Comparison of ENCODE assay signal across 8 cellular contexts in genomic region chr2:205683179-205683978, GRCh38. TPM values are rescaled to one million over a fixed set of nuclear protein-coding genes. Genes with fewer than 3 reads are reported as not detected.
DNase-seq lines count a peak whose midpoint lies in the region; ATAC-seq and TF ChIP-seq lines count a peak whose summit lies in the region.

No MANE protein-coding gene starts in this region.

- H3K27me3 Mint-ChIP-seq in activated T-cell treated with anti-CD3 and anti-CD28 coated beads, Interleukin-2, amount 50 U/mL, for 24 hours, result peaks cover 83% of the 10 kb centered on the region
- H3K27me3 Mint-ChIP-seq in activated naive CD8-positive, alpha-beta T cell treated with anti-CD3 and anti-CD28 coated beads, Interleukin-2, amount 10 ng/mL, durations not matched to agents 7 days and 5 days, result peaks cover 73% of the 10 kb centered on the region

- peak overlapping the region; percentile 68 to 80 (median 78) for H3K27ac ChIP-seq in thyroid gland

- H3K27ac Mint-ChIP-seq in activated T-cell treated with anti-CD3 and anti-CD28 coated beads, Interleukin-2, amount 50 U/mL, for 24 hours, result no peak overlapping the region
- H3K27ac Mint-ChIP-seq in activated naive CD8-positive, alpha-beta T cell treated with anti-CD3 and anti-CD28 coated beads, Interleukin-2, amount 10 ng/mL, durations not matched to agents 7 days and 5 days, result no peak overlapping the region

- H3K4me1 Mint-ChIP-seq in activated T-cell treated with anti-CD3 and anti-CD28 coated beads, Interleukin-2, amount 50 U/mL, for 24 hours (ENCODE audit: low read depth), result peaks cover 38% of the 10 kb centered on the region
- peaks cover 30% of the 10 kb centered on the region for H3K4me1 Mint-ChIP-seq in activated naive CD8-positive, alpha-beta T cell treated with anti-CD3 and anti-CD28 coated beads, Interleukin-2, amount 10 ng/mL, durations not matched to agents 7 days and 5 days

- no peaks in the 10 kb centered on the region for H3K9me3 ChIP-seq in thyroid gland

- no peak for TF ChIP-seq POLR2A in thyroid gland (IDR thresholded peaks at IDR 0.05)

- intact Hi-C loops in thyroid gland (cut with DNase I), result loop anchor here (5.0 to 10.0 kb wide), 2 partner anchors 991 to 1359 kb away; no protein-coding TSS in a partner anchor

- H3K36me3 ChIP-seq in thyroid gland, result no peaks in the 10 kb centered on the region

- peak overlapping the region in 2 of 3 donors; percentile 10 to 47 for H3K4me3 ChIP-seq in thyroid gland (replicated peaks in 1 of 3)

- DNase-seq in activated T-cell treated with anti-CD3 and anti-CD28 coated beads, Interleukin-2, amount 50 U/mL, for 24 hours, result no peak
- DNase-seq in activated T-cell treated with anti-CD3 and anti-CD28 coated beads, Interleukin-2, amount 50 U/mL, for 48 hours, result no peak
- no peak for DNase-seq in activated naive CD8-positive, alpha-beta T cell treated with anti-CD3 and anti-CD28 coated beads, Interleukin-2, amount 10 ng/mL, durations not matched to agents 7 days and 5 days
- DNase-seq in kidney tubule cell (ENCODE audit: low spot score), result peak; percentile 24
- no peak for DNase-seq in thyroid gland
- no peak for DNase-seq in cortex of kidney (lab: John Stamatoyannopoulos, UW)
- no peak for DNase-seq in occipital lobe (lab: John Stamatoyannopoulos, UW)
- DNase-seq in GDM1 (lab: John Stamatoyannopoulos, UW), result no peak

- no peaks in the 10 kb centered on the region for H3K27me3 ChIP-seq in thyroid gland

- TF ChIP-seq CTCF in thyroid gland (IDR thresholded peaks at IDR 0.05), result no peak

- POLR2A ChIA-PET in activated naive CD8-positive, alpha-beta T cell treated with anti-CD3 and anti-CD28 coated beads, Interleukin-2, amount 10 ng/mL, durations not matched to agents 7 days and 5 days (lab: Charles Lee), result interaction anchor here (0.6 kb wide), 1 partner anchor 1616 kb away, joined by 3 read pairs; no protein-coding TSS in a partner anchor

- 47 to 62% methylated on average over 9 of the region's 9 CpGs for WGBS in thyroid gland, 2 donors

- no peaks in the 10 kb centered on the region for H3K36me3 Mint-ChIP-seq in activated T-cell treated with anti-CD3 and anti-CD28 coated beads, Interleukin-2, amount 50 U/mL, for 24 hours (ENCODE audit: low read depth)
- H3K36me3 Mint-ChIP-seq in activated naive CD8-positive, alpha-beta T cell treated with anti-CD3 and anti-CD28 coated beads, Interleukin-2, amount 10 ng/mL, durations not matched to agents 7 days and 5 days, result no peaks in the 10 kb centered on the region

- ATAC-seq in activated naive CD8-positive, alpha-beta T cell treated with anti-CD3 and anti-CD28 coated beads, Interleukin-2, amount 10 ng/mL, durations not matched to agents 7 days and 5 days (ENCODE audit: low read depth), result no peak

- H3K4me3 Mint-ChIP-seq in activated T-cell treated with anti-CD3 and anti-CD28 coated beads, Interleukin-2, amount 50 U/mL, for 24 hours, result peak overlapping the region; percentile 75
- peak overlapping the region; percentile 88 for H3K4me3 Mint-ChIP-seq in activated naive CD8-positive, alpha-beta T cell treated with anti-CD3 and anti-CD28 coated beads, Interleukin-2, amount 10 ng/mL, durations not matched to agents 7 days and 5 days

- H3K9me3 Mint-ChIP-seq in activated T-cell treated with anti-CD3 and anti-CD28 coated beads, Interleukin-2, amount 50 U/mL, for 24 hours, result no peaks in the 10 kb centered on the region
- H3K9me3 Mint-ChIP-seq in activated naive CD8-positive, alpha-beta T cell treated with anti-CD3 and anti-CD28 coated beads, Interleukin-2, amount 10 ng/mL, durations not matched to agents 7 days and 5 days, result no peaks in the 10 kb centered on the region

- H3K4me1 ChIP-seq in thyroid gland, result peaks cover 36 to 40% of the 10 kb centered on the region in 2 donors

RNA-seq across cellular contexts. Expression of gene NRP2, which starts 1.1 kb away (rescaled TPM):
- total RNA-seq in activated naive CD8-positive, alpha-beta T cell treated with anti-CD3 and anti-CD28 coated beads, Interleukin-2, amount 10 ng/mL, durations not matched to agents 7 days and 5 days, result 1 to 10 TPM; 2.9 to 3.3 TPM
- 10 to 100 TPM; 29.3 to 62.5 (median 41.6) TPM for total RNA-seq in thyroid gland
- 22.1 TPM for total RNA-seq in occipital lobe
